11 cellular contexts compared by ENCODE assay signal in genomic region chr17:68821860-68822693, GRCh38.
DNase-seq lines count a peak whose midpoint lies in the region; ATAC-seq and TF ChIP-seq lines count a peak whose summit lies in the region.
"Had no signal": no experiment of that assay in that cellular context is flagged by ENCODE, and none has a peak within 500 bp of the region (broad histone marks: within the 10 kb centered on the region; RNA-seq: fewer than 3 reads in every experiment).

No MANE protein-coding gene starts in this region.

- H3K4me3 ChIP-seq in AG04449 (ENCODE audit: low read depth, low read length), result no peak overlapping the region

- POLR2A ChIA-PET in AG04449 (lab: Yijun Ruan, JAX), result no interaction called here

- peak; percentile 66 for DNase-seq in AG04449 (ENCODE audit: low read depth, low spot score)
- peak; percentile 97 for DNase-seq in HT1080 (ENCODE audit: low read depth)
- peak; percentile 67 for DNase-seq in astrocyte of the hippocampus (ENCODE audit: low read depth, low spot score)
- DNase-seq in kidney glomerular epithelial cell (lab: John Stamatoyannopoulos, UW), result peak; percentile 87
- DNase-seq in HuH-7.5 (ENCODE audit: low spot score), result no peak
- no peak for DNase-seq in activated gamma-delta T cell treated with Interleukin-2 at 50 U/mL for 16 hours
- no peak for DNase-seq in stimulated activated CD4-positive, alpha-beta T cell treated with anti-CD3 and anti-CD28 coated beads, Interleukin-4, amount 100 ng/mL, for 1 hour
- DNase-seq: aorta; CD4-positive, alpha-beta T cell; NCI-H1694 treated with DMSO at 0.1 percent for 48 hours had no signal

- no peak for TF ChIP-seq CTCF in AG04449 (IDR thresholded peaks at IDR 0.05; ENCODE audit: insufficient read depth, low read length, missing control alignments)

- no peak for ATAC-seq in HG02870 (IDR thresholded peaks at IDR 0.05; ENCODE audit: unreplicated experiment)

- CTCF ChIA-PET in AG04449 (lab: Yijun Ruan, JAX), result interaction anchor here (1.1 kb wide), 1 partner anchor 9 kb away, joined by 3 read pairs; no protein-coding TSS in a partner anchor

Comparison
In these comparisons a context has a peak if more than half of its experiments do, and no peak if none do; other contexts are left out.
1. DNase-seq: peak in AG04449 (single experiment), HT1080 (single experiment), astrocyte of the hippocampus (single experiment) and kidney glomerular epithelial cell (single experiment); none in HuH-7.5 (single experiment), activated gamma-delta T cell treated with Interleukin-2 at 50 U/mL for 16 hours (single experiment) and stimulated activated CD4-positive, alpha-beta T cell treated with anti-CD3 and anti-CD28 coated beads, Interleukin-4, amount 100 ng/mL, for 1 hour (single experiment).